ENCODE assay signal across 15 cellular contexts in the genomic region with DNA sequence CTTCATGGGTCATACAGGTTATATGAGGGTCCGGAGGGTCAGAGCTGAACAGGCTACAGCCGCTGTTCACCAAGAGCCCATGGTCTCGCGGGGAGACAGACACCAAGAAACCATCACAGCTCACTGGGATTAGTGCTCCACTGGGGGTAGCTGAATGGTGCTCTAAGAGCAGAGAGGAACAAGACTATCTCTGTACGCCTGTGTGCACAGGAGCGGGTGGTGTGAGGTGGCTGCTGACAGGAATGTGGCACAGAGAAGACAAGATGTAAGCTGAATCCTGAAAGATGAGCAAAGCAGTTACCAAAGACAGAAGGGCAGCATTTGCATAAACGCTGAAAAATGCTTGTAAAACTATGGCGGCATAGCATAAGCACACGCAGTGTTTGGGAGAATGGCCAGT.
DNase-seq lines count a peak whose midpoint lies in the region; ATAC-seq, FAIRE-seq and TF ChIP-seq lines count a peak whose summit lies in the region.
"Had no signal": no experiment of that assay in that cellular context is flagged by ENCODE, and none has a peak within 500 bp of the region (broad histone marks: within the 10 kb centered on the region; RNA-seq: fewer than 3 reads in every experiment).

No MANE protein-coding gene starts in this region.

- no peak overlapping the region for H3K4me3 Mint-ChIP-seq in neural progenitor cell
- no peak overlapping the region for H3K4me3 Mint-ChIP-seq in activated CD8-positive, alpha-beta T cell treated with anti-CD3 and anti-CD28 coated beads, Interleukin-2, amount 10 ng/mL, durations not matched to agents 7 days and 5 days
- H3K4me3 Mint-ChIP-seq: CD8-positive, alpha-beta T cell; H9 had no signal

- H3K9me2 ChIP-seq in DOHH2 (replicated peaks; ENCODE audit: control insufficient read depth, low read length), result no peaks in the 10 kb centered on the region

- H3K79me2 ChIP-seq in DOHH2 (ENCODE audit: control insufficient read depth, low read length) (peaks cover 7% of the 10 kb centered on the region), neural progenitor cell (ENCODE audit: low read depth) (no peaks in the 10 kb centered on the region)

- H3K9me3 Mint-ChIP-seq in neural progenitor cell, result no peaks in the 10 kb centered on the region
- no peaks in the 10 kb centered on the region for H3K9me3 Mint-ChIP-seq in activated CD8-positive, alpha-beta T cell treated with anti-CD3 and anti-CD28 coated beads, Interleukin-2, amount 10 ng/mL, durations not matched to agents 7 days and 5 days (ENCODE audit: insufficient read depth)
- H3K9me3 Mint-ChIP-seq: CD8-positive, alpha-beta T cell; H9 had no signal

- H3K27me3 ChIP-seq in DOHH2 (ENCODE audit: control insufficient read depth, low read length) (no peaks in the 10 kb centered on the region), neural progenitor cell (no peaks in the 10 kb centered on the region)
- H3K27me3 ChIP-seq: BLaER1 treated with 17β-estradiol and CSF1 and Interleukin-3, amounts not matched to agents 10 nM and 100 nM had no signal

- no peak overlapping the region for H2AFZ ChIP-seq in neural progenitor cell (replicated peaks)

- H3K27ac ChIP-seq in DOHH2 (ENCODE audit: low read depth, low read length) (no peak overlapping the region), caudate nucleus (ENCODE audit: low read depth, low read length) (peak overlapping the region; percentile 33), neural progenitor cell (no peak overlapping the region)
- H3K27ac ChIP-seq: BLaER1 treated with 17β-estradiol and CSF1 and Interleukin-3, amounts not matched to agents 10 nM and 100 nM had no signal

- POLR2A ChIA-PET in activated CD8-positive, alpha-beta T cell treated with anti-CD3 and anti-CD28 coated beads, Interleukin-2, amount 10 ng/mL, durations not matched to agents 7 days and 5 days (lab: Charles Lee), result no interaction called here

- H3K9me3 ChIP-seq in DOHH2 (ENCODE audit: control insufficient read depth, insufficient read depth, low read length) (peaks cover 4% of the 10 kb centered on the region; the same call in 1 of the 2 replicates), neural progenitor cell (ENCODE audit: low read depth) (no peaks in the 10 kb centered on the region)

- H3K4me3 ChIP-seq in DOHH2 (ENCODE audit: low read length) (no peak overlapping the region; the same call in 1 of the 2 replicates), neural progenitor cell (no peak overlapping the region)
- H3K4me3 ChIP-seq: BLaER1 treated with 17β-estradiol and CSF1 and Interleukin-3, amounts not matched to agents 10 nM and 100 nM; GM12878 had no signal

- CTCF ChIA-PET in activated CD8-positive, alpha-beta T cell treated with anti-CD3 and anti-CD28 coated beads, Interleukin-2, amount 10 ng/mL, durations not matched to agents 7 days and 5 days (lab: Charles Lee), result no interaction called here

- peaks cover 3% of the 10 kb centered on the region for H3K36me3 ChIP-seq in DOHH2 (ENCODE audit: control insufficient read depth, low read length)
- H3K36me3 ChIP-seq in neural progenitor cell, result no peaks in the 10 kb centered on the region

- no peak overlapping the region for H3K9ac ChIP-seq in neural progenitor cell
- H3K9ac ChIP-seq: BLaER1 treated with 17β-estradiol and CSF1 and Interleukin-3, amounts not matched to agents 10 nM and 100 nM had no signal

- no peak for ATAC-seq in activated CD8-positive, alpha-beta T cell treated with anti-CD3 and anti-CD28 coated beads, Interleukin-2, amount 10 ng/mL, durations not matched to agents 7 days and 5 days
- ATAC-seq: CD8-positive, alpha-beta T cell; GM12878 had no signal

- FAIRE-seq in HTR-8/SVneo (lab: Jason Lieb, UNC), result no peak
- FAIRE-seq: GM12878, H1 had no signal

- peak; percentile 38 to 64 for DNase-seq in NCI-H526 (lab: John Stamatoyannopoulos, UW)
- peak in 9 of 61 donors; percentile 4 to 51 (median 21) for DNase-seq in caudate nucleus (lab: John Stamatoyannopoulos, UW)
- no peak for DNase-seq in neural progenitor cell (ENCODE audit: low spot score)
- DNase-seq in HTR-8/SVneo (ENCODE audit: insufficient read length, low spot score), result no peak
- no peak for DNase-seq in activated CD8-positive, alpha-beta T cell treated with anti-CD3 and anti-CD28 coated beads, Interleukin-2, amount 10 ng/mL, durations not matched to agents 7 days and 5 days
- DNase-seq: Calu3; CD8-positive, alpha-beta T cell; DMS79 treated with DMSO at 0.1 percent for 48 hours; EL; H9 had no signal

- no peaks in the 10 kb centered on the region for H4K20me1 ChIP-seq in DOHH2 (ENCODE audit: control insufficient read depth, insufficient read depth, low read depth, low read length)
- no peaks in the 10 kb centered on the region for H4K20me1 ChIP-seq in neural progenitor cell (ENCODE audit: low read depth)

- H3K27ac Mint-ChIP-seq in neural progenitor cell, result peak overlapping the region; percentile 23
- no peak overlapping the region for H3K27ac Mint-ChIP-seq in activated CD8-positive, alpha-beta T cell treated with anti-CD3 and anti-CD28 coated beads, Interleukin-2, amount 10 ng/mL, durations not matched to agents 7 days and 5 days
- H3K27ac Mint-ChIP-seq: H9 had no signal

- no peaks in the 10 kb centered on the region for H3K27me3 Mint-ChIP-seq in neural progenitor cell (ENCODE audit: insufficient read depth, low read depth)
- no peaks in the 10 kb centered on the region for H3K27me3 Mint-ChIP-seq in activated CD8-positive, alpha-beta T cell treated with anti-CD3 and anti-CD28 coated beads, Interleukin-2, amount 10 ng/mL, durations not matched to agents 7 days and 5 days (ENCODE audit: low read depth)
- H3K27me3 Mint-ChIP-seq: B cell had no signal

- H3K4me1 Mint-ChIP-seq in neural progenitor cell, result peaks cover 24% of the 10 kb centered on the region
- H3K4me1 Mint-ChIP-seq in activated CD8-positive, alpha-beta T cell treated with anti-CD3 and anti-CD28 coated beads, Interleukin-2, amount 10 ng/mL, durations not matched to agents 7 days and 5 days (ENCODE audit: low read depth), result no peaks in the 10 kb centered on the region

- H3K4me2 ChIP-seq in DOHH2 (ENCODE audit: low read length) (peak overlapping the region; percentile 81; the same call in 1 of the 2 replicates), neural progenitor cell (no peak overlapping the region)
- H3K4me2 ChIP-seq: BLaER1 treated with 17β-estradiol and CSF1 and Interleukin-3, amounts not matched to agents 10 nM and 100 nM had no signal

- H3F3A ChIP-seq in DOHH2 (ENCODE audit: control insufficient read depth, insufficient read depth) (0 out of 2 replicates have a peak, but pooled peaks cover 6% of the 10 kb centered on the region), neural progenitor cell (ENCODE audit: low read depth) (peaks cover 11% of the 10 kb centered on the region)

- TF ChIP-seq CTCF in DOHH2 (IDR thresholded peaks at IDR 0.05; ENCODE audit: low read depth, low read length, poor library complexity, severe bottlenecking) (no peak), neural progenitor cell (IDR thresholded peaks at IDR 0.05) (no peak)

- H3K36me3 Mint-ChIP-seq in neural progenitor cell, result no peaks in the 10 kb centered on the region
- peaks cover 7% of the 10 kb centered on the region for H3K36me3 Mint-ChIP-seq in activated CD8-positive, alpha-beta T cell treated with anti-CD3 and anti-CD28 coated beads, Interleukin-2, amount 10 ng/mL, durations not matched to agents 7 days and 5 days (ENCODE audit: low read depth)

- H3K4me1 ChIP-seq in DOHH2 (ENCODE audit: control insufficient read depth, low read length), result peaks cover 81% of the 10 kb centered on the region
- peaks cover 21% of the 10 kb centered on the region for H3K4me1 ChIP-seq in neural progenitor cell

Comparison
In these comparisons a context has a peak if more than half of its experiments do, and no peak if none do; other contexts are left out.
1. DNase-seq: peak in NCI-H526 (2 of 2); none in neural progenitor cell (single experiment), HTR-8/SVneo (single experiment) and activated CD8-positive, alpha-beta T cell treated with anti-CD3 and anti-CD28 coated beads, Interleukin-2, amount 10 ng/mL, durations not matched to agents 7 days and 5 days (single experiment).